17 cellular contexts compared by ENCODE assay signal in genomic region chrX:2536974-2537373, GRCh38.
"Had no signal": no experiment of that assay in that cellular context is flagged by ENCODE, and none has a peak within 500 bp of the region (broad histone marks: within the 10 kb centered on the region; RNA-seq: fewer than 3 reads in every experiment).

No MANE protein-coding gene starts in this region.

- DNase-seq: activated CD4-positive, alpha-beta T cell treated with anti-CD3 and anti-CD28 coated beads, Interleukin-2, amount 10 ng/mL, durations not matched to agents 7 days and 5 days; activated CD8-positive, alpha-beta memory T cell treated with anti-CD3 and anti-CD28 coated beads, Interleukin-2, amount 50 U/mL, for 48 hours; activated naive CD8-positive, alpha-beta T cell treated with anti-CD3 and anti-CD28 coated beads, Interleukin-2, amount 10 ng/mL, durations not matched to agents 7 days and 5 days; brain microvascular endothelial cell; cortex of kidney; effector CD4-positive, alpha-beta T cell; esophagus squamous epithelium; immature natural killer cell; retina; stimulated activated CD4-positive, alpha-beta T cell treated with anti-CD3 and anti-CD28 coated beads, Interleukin-4, amount 100 ng/mL, for 4 hours; stimulated activated CD8-positive, alpha-beta memory T cell treated with anti-CD3 and anti-CD28 coated beads, Interleukin-4, amount 100 ng/mL, for 48 hours; stimulated activated naive CD4-positive, alpha-beta T cell treated with Interleukin-2 at 50 U/mL for 16 hours; upper lobe of left lung had no signal

- H3K4me3 Mint-ChIP-seq: activated CD4-positive, alpha-beta T cell treated with anti-CD3 and anti-CD28 coated beads, Interleukin-2, amount 10 ng/mL, durations not matched to agents 7 days and 5 days; activated naive CD8-positive, alpha-beta T cell treated with anti-CD3 and anti-CD28 coated beads, Interleukin-2, amount 10 ng/mL, durations not matched to agents 7 days and 5 days; immature natural killer cell had no signal

- H3K36me3 Mint-ChIP-seq: activated naive CD8-positive, alpha-beta T cell treated with anti-CD3 and anti-CD28 coated beads, Interleukin-2, amount 10 ng/mL, durations not matched to agents 7 days and 5 days; immature natural killer cell had no signal

- H2AFZ ChIP-seq: parathyroid adenoma had no signal

- H3K27ac ChIP-seq: brain microvascular endothelial cell, esophagus squamous epithelium, parathyroid adenoma, skin epidermis, suprapubic skin, upper lobe of left lung had no signal

- H3K4me1 Mint-ChIP-seq: activated naive CD8-positive, alpha-beta T cell treated with anti-CD3 and anti-CD28 coated beads, Interleukin-2, amount 10 ng/mL, durations not matched to agents 7 days and 5 days; immature natural killer cell had no signal

- H3K4me3 ChIP-seq: esophagus squamous epithelium, lung, skin epidermis, suprapubic skin, upper lobe of left lung had no signal

- H3K36me3 ChIP-seq: brain microvascular endothelial cell, esophagus squamous epithelium, suprapubic skin, upper lobe of left lung had no signal

- H3K4me1 ChIP-seq: parathyroid adenoma, suprapubic skin, upper lobe of left lung had no signal

- H3K9ac ChIP-seq: parathyroid adenoma had no signal

- H3K27me3 ChIP-seq: brain microvascular endothelial cell, esophagus squamous epithelium, suprapubic skin, upper lobe of left lung had no signal

- H3K9me3 ChIP-seq: esophagus squamous epithelium, suprapubic skin, upper lobe of left lung had no signal

- H3K9me3 Mint-ChIP-seq: activated naive CD8-positive, alpha-beta T cell treated with anti-CD3 and anti-CD28 coated beads, Interleukin-2, amount 10 ng/mL, durations not matched to agents 7 days and 5 days; immature natural killer cell had no signal

- H3K27ac Mint-ChIP-seq: activated CD4-positive, alpha-beta T cell treated with anti-CD3 and anti-CD28 coated beads, Interleukin-2, amount 10 ng/mL, durations not matched to agents 7 days and 5 days; activated naive CD8-positive, alpha-beta T cell treated with anti-CD3 and anti-CD28 coated beads, Interleukin-2, amount 10 ng/mL, durations not matched to agents 7 days and 5 days; immature natural killer cell had no signal
